1 cellular context compared by ENCODE assay signal in genomic region chr19:50148528-50148927, GRCh38.
TF ChIP-seq lines count a peak whose summit lies in the region.

No MANE protein-coding gene starts in this region.

TF ChIP-seq in HepG2, 621 proteins besides CTCF, POLR2A, EP300 and RAD21 (continued from another document):
- no peak for TF ChIP-seq JARID2 (CRISPR knock-in tag; IDR thresholded peaks at IDR 0.05; ENCODE audit: insufficient replicate concordance)
- no peak for TF ChIP-seq TAF1 (CRISPR knock-in tag; IDR thresholded peaks at IDR 0.05)
- no peak for TF ChIP-seq ZNF180 (CRISPR knock-in tag; IDR thresholded peaks at IDR 0.05; ENCODE audit: borderline replicate concordance, low read depth)
- no peak for TF ChIP-seq ZNF75D (CRISPR knock-in tag; IDR thresholded peaks at IDR 0.05; ENCODE audit: borderline replicate concordance)
- TF ChIP-seq PRPF4 (IDR thresholded peaks at IDR 0.05; ENCODE audit: low read depth, low read length, poor library complexity, severe bottlenecking): no peak
- no peak for TF ChIP-seq TEAD2 (CRISPR knock-in tag; IDR thresholded peaks at IDR 0.05)
- TF ChIP-seq WIZ (CRISPR knock-in tag; IDR thresholded peaks at IDR 0.05): no peak
- TF ChIP-seq ZNF773 (CRISPR knock-in tag; IDR thresholded peaks at IDR 0.05; ENCODE audit: borderline replicate concordance): no peak
- TF ChIP-seq ZNF44 (CRISPR knock-in tag; IDR thresholded peaks at IDR 0.05): no peak
- TF ChIP-seq ZNF703 (CRISPR knock-in tag; IDR thresholded peaks at IDR 0.05; ENCODE audit: borderline replicate concordance): no peak
- no peak for TF ChIP-seq ZNF782 (CRISPR knock-in tag; IDR thresholded peaks at IDR 0.05; ENCODE audit: borderline replicate concordance)
- TF ChIP-seq HOMEZ (CRISPR knock-in tag; IDR thresholded peaks at IDR 0.05; ENCODE audit: low read depth): no peak
- TF ChIP-seq, protein P1, sequence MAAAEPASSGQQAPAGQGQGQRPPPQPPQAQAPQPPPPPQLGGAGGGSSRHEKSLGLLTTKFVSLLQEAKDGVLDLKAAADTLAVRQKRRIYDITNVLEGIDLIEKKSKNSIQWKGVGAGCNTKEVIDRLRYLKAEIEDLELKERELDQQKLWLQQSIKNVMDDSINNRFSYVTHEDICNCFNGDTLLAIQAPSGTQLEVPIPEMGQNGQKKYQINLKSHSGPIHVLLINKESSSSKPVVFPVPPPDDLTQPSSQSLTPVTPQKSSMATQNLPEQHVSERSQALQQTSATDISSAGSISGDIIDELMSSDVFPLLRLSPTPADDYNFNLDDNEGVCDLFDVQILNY (CRISPR knock-in tag; conservative IDR thresholded peaks at IDR 0.05): no peak
- no peak for TF ChIP-seq SUZ12 (IDR thresholded peaks at IDR 0.05; ENCODE audit: low read depth, low read length)
- TF ChIP-seq KAT8 (CRISPR knock-in tag; IDR thresholded peaks at IDR 0.05): no peak
TF ChIP-seq in HepG2: peak in this region for 0.
